Comparison of ENCODE assay signal across 8 cellular contexts in genomic region chr1:204513117-204513716, GRCh38. TPM values are rescaled to one million over a fixed set of nuclear protein-coding genes. Genes with fewer than 3 reads are reported as not detected.
DNase-seq lines count a peak whose midpoint lies in the region; ATAC-seq, FAIRE-seq and TF ChIP-seq lines count a peak whose summit lies in the region.

No MANE protein-coding gene starts in this region.

- peaks cover 40% of the 10 kb centered on the region for H3K4me1 Mint-ChIP-seq in activated CD4-positive, alpha-beta memory T cell treated with anti-CD3 and anti-CD28 coated beads, Interleukin-2, amount 10 ng/mL, durations not matched to agents 7 days and 5 days

- FAIRE-seq in small intestine (lab: Jason Lieb, UNC) (no peak), frontal cortex (lab: Jason Lieb, UNC) (no peak)

- H3K27me3 ChIP-seq in small intestine (ENCODE audit: control insufficient read depth in 2 of 2, insufficient read depth in 2 of 2, low read length in 2 of 2) (no peaks in the 10 kb centered on the region), BE2C (no peaks in the 10 kb centered on the region), gastrocnemius medialis (no peaks in the 10 kb centered on the region)

- H3K27me3 Mint-ChIP-seq in activated CD4-positive, alpha-beta memory T cell treated with anti-CD3 and anti-CD28 coated beads, Interleukin-2, amount 10 ng/mL, durations not matched to agents 7 days and 5 days = no peaks in the 10 kb centered on the region

- no peaks in the 10 kb centered on the region for H3K9me3 Mint-ChIP-seq in activated CD4-positive, alpha-beta memory T cell treated with anti-CD3 and anti-CD28 coated beads, Interleukin-2, amount 10 ng/mL, durations not matched to agents 7 days and 5 days

- peak overlapping the region; percentile 77 for H3K4me3 Mint-ChIP-seq in activated CD4-positive, alpha-beta memory T cell treated with anti-CD3 and anti-CD28 coated beads, Interleukin-2, amount 10 ng/mL, durations not matched to agents 7 days and 5 days

- intact Hi-C loops in gastrocnemius medialis (cut with DNase I; ENCODE audit: low total_unique reads) = no loop called here

- H3K9me3 ChIP-seq in small intestine (ENCODE audit: control insufficient read depth, low read depth) (no peaks in the 10 kb centered on the region), BE2C (no peaks in the 10 kb centered on the region), gastrocnemius medialis (no peaks in the 10 kb centered on the region)

- no peak for TF ChIP-seq POLR2A in gastrocnemius medialis (IDR thresholded peaks at IDR 0.05)

- ATAC-seq in GM19035 (IDR thresholded peaks at IDR 0.05; ENCODE audit: unreplicated experiment) (peak; percentile 39), HG03521 (IDR thresholded peaks at IDR 0.05; ENCODE audit: unreplicated experiment) (peak; percentile 27), gastrocnemius medialis (no peak)

- POLR2A ChIA-PET in activated CD4-positive, alpha-beta memory T cell treated with anti-CD3 and anti-CD28 coated beads, Interleukin-2, amount 10 ng/mL, durations not matched to agents 7 days and 5 days (lab: Charles Lee) = interaction anchor here (0.8 to 2.0 kb wide), 10 partner anchors 8 to 106 kb away, joined by 3 to 9 read pairs (median 4); partner anchors contain the start of gene PIK3C2B

- H3K36me3 ChIP-seq in small intestine (ENCODE audit: control insufficient read depth in 2 of 2, insufficient read depth in 2 of 2, low read length in 2 of 2) (no peaks in the 10 kb centered on the region), BE2C (peaks cover 4% of the 10 kb centered on the region), gastrocnemius medialis (peaks cover 0 to 1% of the 10 kb centered on the region in 2 donors)

- 58 to 68% (median 62%) methylated on average over 15 of the region's 15 CpGs for WGBS in small intestine, 3 donors

- peak overlapping the region; percentile 55 to 91 for H3K27ac ChIP-seq in small intestine (ENCODE audit: low read depth in 1 of 2, low read length in 1 of 2)
- no peak overlapping the region for H3K27ac ChIP-seq in gastrocnemius medialis

- H3K27ac Mint-ChIP-seq in activated CD4-positive, alpha-beta memory T cell treated with anti-CD3 and anti-CD28 coated beads, Interleukin-2, amount 10 ng/mL, durations not matched to agents 7 days and 5 days = peak overlapping the region; percentile 99

- CTCF ChIA-PET in activated CD4-positive, alpha-beta memory T cell treated with anti-CD3 and anti-CD28 coated beads, Interleukin-2, amount 10 ng/mL, durations not matched to agents 7 days and 5 days (lab: Charles Lee) = interaction anchor here (0.7 to 7.2 kb wide), 8 partner anchors 6 to 294 kb away, joined by 3 to 71 read pairs (median 4); partner anchors contain the start of gene PIK3C2B

- H3K4me3 ChIP-seq in small intestine (ENCODE audit: low read depth in 1 of 2, low read length in 2 of 2) (no peak overlapping the region), BE2C (ENCODE audit: low read depth, low read length) (no peak overlapping the region), gastrocnemius medialis (no peak overlapping the region)

- H3K4me1 ChIP-seq in small intestine (ENCODE audit: control insufficient read depth in 2 of 2, insufficient read depth in 1 of 2, low read depth in 1 of 2, low read length in 1 of 2) (peaks cover 0 to 4% of the 10 kb centered on the region in 2 donors), BE2C (no peaks in the 10 kb centered on the region), gastrocnemius medialis (peaks cover 14 to 17% of the 10 kb centered on the region in 2 donors)

- peaks cover 4% of the 10 kb centered on the region for H3K36me3 Mint-ChIP-seq in activated CD4-positive, alpha-beta memory T cell treated with anti-CD3 and anti-CD28 coated beads, Interleukin-2, amount 10 ng/mL, durations not matched to agents 7 days and 5 days (ENCODE audit: low read depth)

- TF ChIP-seq CTCF in BE2C (IDR thresholded peaks at IDR 0.05; ENCODE audit: low read depth, low read length) (no peak), gastrocnemius medialis (IDR thresholded peaks at IDR 0.05 in 4 of 5, conservative IDR thresholded peaks at IDR 0.05 in 1 of 5) (no peak)

- peak; percentile 59 for DNase-seq in activated CD4-positive, alpha-beta memory T cell treated with anti-CD3 and anti-CD28 coated beads, Interleukin-2, amount 10 ng/mL, durations not matched to agents 7 days and 5 days
- DNase-seq in small intestine (peak; percentile 35), NCI-H2029 treated with DMSO at 0.1 percent for 48 hours (lab: John Stamatoyannopoulos, UW) (no peak), BE2C (no peak), frontal cortex (ENCODE audit: low spot score in 2 of 2) (no peak), gastrocnemius medialis (no peak)

- in situ Hi-C loops in gastrocnemius medialis (cut with MboI; ENCODE audit: low sequenced_read_pairs in 4 of 4) = loop anchor here in 2 of 4 donors (25.0 kb wide), 2 partner anchors 351 to 651 kb away; partner anchors contain the start of genes ETNK2 (in 1 of the 2), REN (in 1 of the 2) and SNRPE (in 1 of the 2)

RNA-seq across cellular contexts. Expression of gene MDM4, which starts 3.0 kb away (rescaled TPM):
- 10 to 100 TPM; 85.1 to 95.4 TPM for total RNA-seq in activated CD4-positive, alpha-beta memory T cell treated with anti-CD3 and anti-CD28 coated beads, Interleukin-2, amount 10 ng/mL, durations not matched to agents 7 days and 5 days
- polyA plus RNA-seq in small intestine = 1 to 10 TPM; 4.1 to 7.2 (median 6.0) TPM
- 8.1 TPM for polyA plus RNA-seq in BE2C (2012; ENCODE audit: insufficient read depth, insufficient read length, low read depth)
- 46.9 TPM for total RNA-seq in frontal cortex
- 10 to 100 TPM; 15.1 to 44.0 (median 28.9) TPM for total RNA-seq in gastrocnemius medialis

RNA-seq across cellular contexts. Expression of gene PIK3C2B, which starts 18.6 kb away (rescaled TPM):
- total RNA-seq in activated CD4-positive, alpha-beta memory T cell treated with anti-CD3 and anti-CD28 coated beads, Interleukin-2, amount 10 ng/mL, durations not matched to agents 7 days and 5 days = 10 to 100 TPM; 31.0 to 32.0 TPM
- polyA plus RNA-seq in small intestine = 10 to 100 TPM in 2 of 3 donors, 1 to 10 TPM in 1; 8.1 to 23.7 (median 11.2) TPM
- polyA plus RNA-seq in BE2C (2012; ENCODE audit: insufficient read depth, insufficient read length, low read depth) = 51.0 TPM
- total RNA-seq in frontal cortex (24.5 TPM), gastrocnemius medialis (1 to 10 TPM; 2.8 to 6.0 (median 3.8) TPM)

Comparison
In these comparisons a context has a peak if more than half of its experiments do, and no peak if none do; other contexts are left out.
1. ATAC-seq: peak in GM19035 (single experiment) and HG03521 (single experiment); none in gastrocnemius medialis (0 of 2).
2. DNase-seq: peak in activated CD4-positive, alpha-beta memory T cell treated with anti-CD3 and anti-CD28 coated beads, Interleukin-2, amount 10 ng/mL, durations not matched to agents 7 days and 5 days (single experiment) and small intestine (single experiment); none in NCI-H2029 treated with DMSO at 0.1 percent for 48 hours (single experiment), BE2C (single experiment), frontal cortex (0 of 2) and gastrocnemius medialis (0 of 2).
3. H3K27ac ChIP-seq: peak in small intestine (2 of 2); none in gastrocnemius medialis (0 of 4).